ENCODE assay signal across 18 cellular contexts in genomic region chr17:18270046-18270850, GRCh38. TPM values are rescaled to one million over a fixed set of nuclear protein-coding genes. Genes with fewer than 3 reads are reported as not detected.
DNase-seq lines count a peak whose midpoint lies in the region; ATAC-seq, FAIRE-seq and TF ChIP-seq lines count a peak whose summit lies in the region.
"Had no signal": no experiment of that assay in that cellular context is flagged by ENCODE, and none has a peak within 500 bp of the region (broad histone marks: within the 10 kb centered on the region; RNA-seq: fewer than 3 reads in every experiment).

No MANE protein-coding gene starts in this region.

- H4K20me1 ChIP-seq in K562 (replicated peaks; ENCODE audit: control insufficient read depth, insufficient read depth, low read length), result no peaks in the 10 kb centered on the region

- no peaks in the 10 kb centered on the region for H3K27me3 Mint-ChIP-seq in activated naive CD8-positive, alpha-beta T cell treated with anti-CD3 and anti-CD28 coated beads, Interleukin-2, amount 50 U/mL, for 24 hours
- no peaks in the 10 kb centered on the region for H3K27me3 Mint-ChIP-seq in activated naive CD8-positive, alpha-beta T cell treated with anti-CD3 and anti-CD28 coated beads for 36 hours
- no peaks in the 10 kb centered on the region for H3K27me3 Mint-ChIP-seq in CD8-positive, alpha-beta memory T cell

- H3K9ac ChIP-seq in K562 (ENCODE audit: insufficient read depth in 1 of 2, low read depth in 2 of 2, low read length in 2 of 2), result no peak overlapping the region
- H3K9ac ChIP-seq: BLaER1 treated with 17β-estradiol and CSF1 and Interleukin-3, amounts not matched to agents 10 nM and 100 nM had no signal

- H3K9me3 ChIP-seq in K562 (replicated peaks; ENCODE audit: control insufficient read depth, insufficient read depth, low read depth, low read length), result no peaks in the 10 kb centered on the region
- H3K9me3 ChIP-seq in CD8-positive, alpha-beta memory T cell (ENCODE audit: low read length), result no peaks in the 10 kb centered on the region
- H3K9me3 ChIP-seq: BLaER1 treated with 17β-estradiol and CSF1 and Interleukin-3, amounts not matched to agents 10 nM and 100 nM; HAP-1 had no signal

- H3K4me3 ChIP-seq in K562, result no peak overlapping the region
- H3K4me3 ChIP-seq in CD8-positive, alpha-beta memory T cell (ENCODE audit: low read length), result no peak overlapping the region
- H3K4me3 ChIP-seq: BLaER1 treated with 17β-estradiol and CSF1 and Interleukin-3, amounts not matched to agents 10 nM and 100 nM; HAP-1; PC-9 had no signal

- no peaks in the 10 kb centered on the region for H3K9me3 Mint-ChIP-seq in activated naive CD8-positive, alpha-beta T cell treated with anti-CD3 and anti-CD28 coated beads, Interleukin-2, amount 50 U/mL, for 24 hours
- no peaks in the 10 kb centered on the region for H3K9me3 Mint-ChIP-seq in activated naive CD8-positive, alpha-beta T cell treated with anti-CD3 and anti-CD28 coated beads for 36 hours
- no peaks in the 10 kb centered on the region for H3K9me3 Mint-ChIP-seq in CD8-positive, alpha-beta memory T cell

- in situ Hi-C loops in K562 (cut with MboI), result loop anchor here (5.0 kb wide), 1 partner anchor 37 kb away; no protein-coding TSS in a partner anchor

- intact Hi-C loops in K562 (cut with micrococcal nuclease), result no loop called here

- peaks cover 20% of the 10 kb centered on the region; the same call in 2 of the 3 replicates for H3K36me3 ChIP-seq in K562 (ENCODE audit: control insufficient read depth, insufficient read depth, low read length)
- peaks cover 8% of the 10 kb centered on the region for H3K36me3 ChIP-seq in CD8-positive, alpha-beta memory T cell (ENCODE audit: insufficient read depth, low read length)

- no peak overlapping the region for H3K4me3 Mint-ChIP-seq in activated naive CD8-positive, alpha-beta T cell treated with anti-CD3 and anti-CD28 coated beads, Interleukin-2, amount 50 U/mL, for 24 hours
- H3K4me3 Mint-ChIP-seq in activated naive CD8-positive, alpha-beta T cell treated with anti-CD3 and anti-CD28 coated beads for 36 hours, result no peak overlapping the region
- H3K4me3 Mint-ChIP-seq in CD8-positive, alpha-beta memory T cell, result no peak overlapping the region

- H3K4me2 ChIP-seq in K562 (ENCODE audit: insufficient read depth, low read length), result no peak overlapping the region
- H3K4me2 ChIP-seq: BLaER1 treated with 17β-estradiol and CSF1 and Interleukin-3, amounts not matched to agents 10 nM and 100 nM; PC-9 had no signal

- no peak overlapping the region for H3K27ac ChIP-seq in K562 (ENCODE audit: extremely low read depth, low read depth, low read length)
- no peak overlapping the region for H3K27ac ChIP-seq in CD8-positive, alpha-beta memory T cell (ENCODE audit: low read depth, low read length)
- H3K27ac ChIP-seq: BLaER1 treated with 17β-estradiol and CSF1 and Interleukin-3, amounts not matched to agents 10 nM and 100 nM; PC-9 had no signal

- H3K4me1 Mint-ChIP-seq in activated naive CD8-positive, alpha-beta T cell treated with anti-CD3 and anti-CD28 coated beads, Interleukin-2, amount 50 U/mL, for 24 hours, result peaks cover 13% of the 10 kb centered on the region
- peaks cover 13% of the 10 kb centered on the region for H3K4me1 Mint-ChIP-seq in activated naive CD8-positive, alpha-beta T cell treated with anti-CD3 and anti-CD28 coated beads for 36 hours
- H3K4me1 Mint-ChIP-seq in CD8-positive, alpha-beta memory T cell, result peaks cover 14 to 25% (median 24%) of the 10 kb centered on the region in 3 donors

- no peak for TF ChIP-seq CTCF in K562 (IDR thresholded peaks at IDR 0.05 in 2 of 3, conservative IDR thresholded peaks at IDR 0.05 in 1 of 3; ENCODE audit: insufficient read depth in 2 of 3, low read depth in 1 of 3, low read length in 3 of 3)

- H3K27ac Mint-ChIP-seq in activated naive CD8-positive, alpha-beta T cell treated with anti-CD3 and anti-CD28 coated beads, Interleukin-2, amount 50 U/mL, for 24 hours, result no peak overlapping the region
- H3K27ac Mint-ChIP-seq in activated naive CD8-positive, alpha-beta T cell treated with anti-CD3 and anti-CD28 coated beads for 36 hours, result no peak overlapping the region
- H3K27ac Mint-ChIP-seq in CD8-positive, alpha-beta memory T cell, result peak overlapping the region in 2 of 8 donors; percentile 48 to 66

- H3K27me3 ChIP-seq in K562 (ENCODE audit: control insufficient read depth in 2 of 2, insufficient read depth in 2 of 2, low read length in 2 of 2), result no peaks in the 10 kb centered on the region
- no peaks in the 10 kb centered on the region for H3K27me3 ChIP-seq in CD8-positive, alpha-beta memory T cell (ENCODE audit: insufficient read depth, low read length, poor library complexity, severe bottlenecking)
- H3K27me3 ChIP-seq: BLaER1 treated with 17β-estradiol and CSF1 and Interleukin-3, amounts not matched to agents 10 nM and 100 nM had no signal

- peak; percentile 14 for ATAC-seq in activated naive CD8-positive, alpha-beta T cell treated with anti-CD3 and anti-CD28 coated beads, Interleukin-2, amount 50 U/mL, for 24 hours
- ATAC-seq in K562, result no peak
- no peak for ATAC-seq in GM19467 (IDR thresholded peaks at IDR 0.05; ENCODE audit: unreplicated experiment)

- no peaks in the 10 kb centered on the region for H3K79me2 ChIP-seq in K562 (ENCODE audit: control insufficient read depth, insufficient read depth, low read length)

- 79% methylated on average over 11 of the region's 13 CpGs for WGBS in K562 (ENCODE audit: insufficient coverage, low coverage, missing lambda C conversion rate)

- FAIRE-seq in K562 (lab: Jason Lieb, UNC) (no peak), urothelium cell line (lab: Jason Lieb, UNC) (peak; percentile 59)
- FAIRE-seq: A204.1, GM12892 had no signal

- no peak overlapping the region for H2AFZ ChIP-seq in K562 (ENCODE audit: low read depth, low read length)
- H2AFZ ChIP-seq: PC-9 had no signal

- no peaks in the 10 kb centered on the region for H3K4me1 ChIP-seq in K562 (replicated peaks in 1 of 2; ENCODE audit: control insufficient read depth in 2 of 2, insufficient read depth in 2 of 2, low read length in 2 of 2)
- peaks cover 8% of the 10 kb centered on the region for H3K4me1 ChIP-seq in CD8-positive, alpha-beta memory T cell (ENCODE audit: insufficient read depth, low read length)
- H3K4me1 ChIP-seq: HAP-1 had no signal

- no peak for TF ChIP-seq RAD21 in K562 (CRISPR knock-in tag; conservative IDR thresholded peaks at IDR 0.05 in 1 of 2, IDR thresholded peaks at IDR 0.05 in 1 of 2)

- no peaks in the 10 kb centered on the region for H3K9me1 ChIP-seq in K562 (ENCODE audit: control insufficient read depth, insufficient read depth, low read length)

- TF ChIP-seq EP300 in K562 (IDR thresholded peaks at IDR 0.05; ENCODE audit: low read length), result no peak

- peaks cover 13% of the 10 kb centered on the region for H3K36me3 Mint-ChIP-seq in activated naive CD8-positive, alpha-beta T cell treated with anti-CD3 and anti-CD28 coated beads, Interleukin-2, amount 50 U/mL, for 24 hours (ENCODE audit: low read depth)
- H3K36me3 Mint-ChIP-seq in activated naive CD8-positive, alpha-beta T cell treated with anti-CD3 and anti-CD28 coated beads for 36 hours, result no peaks in the 10 kb centered on the region
- H3K36me3 Mint-ChIP-seq in CD8-positive, alpha-beta memory T cell, result peaks cover 0 to 29% (median 0%) of the 10 kb centered on the region in 3 donors

- CTCF ChIA-PET in K562 (lab: Yijun Ruan, JAX; ENCODE audit: low intra/inter-chr PET ratio), result no interaction called here
- CTCF ChIA-PET in CD8-positive, alpha-beta memory T cell (lab: Charles Lee), result interaction anchor here (0.9 kb wide), 1 partner anchor 11 kb away, joined by 3 read pairs; the partner anchor contains the start of gene FLII

- POLR2A ChIA-PET in K562 (lab: Yijun Ruan, JAX), result interaction anchor here (0.6 to 2.5 kb wide), 5 partner anchors 9 to 22 kb away, joined by 3 to 9 read pairs (median 5); partner anchors contain the start of genes FLII and MIEF2
- POLR2A ChIA-PET in CD8-positive, alpha-beta memory T cell (lab: Charles Lee), result interaction anchor here (1.1 kb wide), 1 partner anchor 48 kb away, joined by 3 read pairs; no protein-coding TSS in a partner anchor

- TF ChIP-seq POLR2A in K562 (conservative IDR thresholded peaks at IDR 0.05), result peak; percentile 46; the same call in 1 of the 2 replicates

- BruUV-seq in K562 (replicated peaks; lab: Mats Ljungman, UMichigan), result no TSS peak

- no peak for DNase-seq in activated naive CD8-positive, alpha-beta T cell treated with anti-CD3 and anti-CD28 coated beads, Interleukin-2, amount 50 U/mL, for 24 hours
- no peak for DNase-seq in activated naive CD8-positive, alpha-beta T cell treated with anti-CD3 and anti-CD28 coated beads for 36 hours
- DNase-seq in K562 (ENCODE audit: extremely low read depth in 1 of 4, low spot score in 3 of 4), result no peak
- peak; percentile 17 for DNase-seq in myocyte (ENCODE audit: low read depth)
- DNase-seq in urothelium cell line (ENCODE audit: low spot score), result no peak
- no peak for DNase-seq in GOT3 (lab: John Stamatoyannopoulos, UW)
- DNase-seq in CD8-positive, alpha-beta memory T cell, result no peak
- DNase-seq: DMS 273 treated with DMSO at 0.1 percent for 48 hours, KG1, NCI-H1436 treated with DMSO at 0.1 percent for 48 hours, NCI-H2081, NCI-H524, PC-9 had no signal

RNA-seq across cellular contexts. Expression of gene MIEF2, which starts 9.8 kb away (rescaled TPM):
- total RNA-seq in activated naive CD8-positive, alpha-beta T cell treated with anti-CD3 and anti-CD28 coated beads for 36 hours, result 1 to 10 TPM; 3.2 to 4.3 TPM
- total RNA-seq in K562 (2011; cell fraction: chromatin; rRNA removed; ENCODE audit: low replicate concordance), result 8.1 and 23.7 TPM in 2 replicates
- 20.5 and 26.8 TPM in 2 replicates for total RNA-seq in K562 (2011; cell fraction: nucleolus; rRNA removed)
- total RNA-seq in K562 (2011; cell fraction: nucleoplasm; rRNA removed), result 12.3 and 12.8 TPM in 2 replicates
- total RNA-seq in K562 (2014; rRNA removed), result 4.0 and 6.4 TPM in 2 replicates
- total RNA-seq in K562 (2014; rRNA removed; fragmentation: Illumina TruSeq; extraction: Trizol), result 0.77 and 1.2 TPM in 2 replicates
- 2.4 and 2.8 TPM in 2 replicates for total RNA-seq in K562 (2015; rRNA removed; fragmentation: Illumina TruSeq; extraction: Trizol)
- total RNA-seq in K562 (2021), result 7.8 and 8.2 TPM in 2 replicates
- 3.0 and 5.9 TPM in 2 replicates for polyA plus RNA-seq in K562 (2011; rRNA removed)
- polyA plus RNA-seq in K562 (2011; cell fraction: cytosol; rRNA removed), result 8.2 and 13.6 TPM in 2 replicates
- 24.6 and 25.0 TPM in 2 replicates for polyA plus RNA-seq in K562 (2011; cell fraction: nucleus; rRNA removed)
- polyA plus RNA-seq in K562 (2012), result 6.5 and 7.8 TPM in 2 replicates
- 1.6 and 3.6 TPM in 2 replicates for polyA plus RNA-seq in K562 (2014; fragmentation: Illumina TruSeq; extraction: Trizol)
- polyA plus RNA-seq in K562 (2014; fragmentation: Nextera tagmentation; extraction: Ambion mirVana), result under 1 TPM; 0.10 to 0.21 TPM
- polyA plus RNA-seq in K562 (2014; rRNA removed), result 3.8 and 4.7 TPM in 2 replicates
- 3.6 and 5.1 TPM in 2 replicates for polyA minus RNA-seq in K562 (2011; rRNA and poly(A)+ RNA removed)
- polyA minus RNA-seq in K562 (2011; cell fraction: cytosol; rRNA and poly(A)+ RNA removed), result 4.9 and 5.6 TPM in 2 replicates
- 11.4 and 14.9 TPM in 2 replicates for polyA minus RNA-seq in K562 (2011; cell fraction: nucleus; rRNA and poly(A)+ RNA removed)
- 38.0 and 50.5 TPM in 2 replicates for total RNA-seq in myocyte
- polyA plus RNA-seq in myocyte (2012), result 18.2 TPM
- total RNA-seq in CD8-positive, alpha-beta memory T cell, result 1 to 10 TPM; 5.5 to 5.6 TPM
- 14.1 TPM for polyA plus RNA-seq in CD8-positive, alpha-beta memory T cell

RNA-seq across cellular contexts. Expression of gene FLII, which starts 11.7 kb away (rescaled TPM):
- total RNA-seq in activated naive CD8-positive, alpha-beta T cell treated with anti-CD3 and anti-CD28 coated beads for 36 hours, result 100 to 1,000 TPM; 237 to 242 TPM
- total RNA-seq in K562 (2011; cell fraction: chromatin; rRNA removed; ENCODE audit: low replicate concordance), result 135 and 339 TPM in 2 replicates
- total RNA-seq in K562 (2011; cell fraction: nucleolus; rRNA removed), result 168 and 180 TPM in 2 replicates
- total RNA-seq in K562 (2011; cell fraction: nucleoplasm; rRNA removed), result 115 and 116 TPM in 2 replicates
- total RNA-seq in K562 (2014; rRNA removed), result 82.5 and 117 TPM in 2 replicates
- total RNA-seq in K562 (2014; rRNA removed; fragmentation: Illumina TruSeq; extraction: Trizol), result 57.2 and 64.8 TPM in 2 replicates
- total RNA-seq in K562 (2015; rRNA removed; fragmentation: Illumina TruSeq; extraction: Trizol), result 65.9 and 71.4 TPM in 2 replicates
- total RNA-seq in K562 (2021), result 116 and 121 TPM in 2 replicates
- polyA plus RNA-seq in K562 (2011; rRNA removed), result 126 and 140 TPM in 2 replicates
- 150 and 255 TPM in 2 replicates for polyA plus RNA-seq in K562 (2011; cell fraction: cytosol; rRNA removed)
- 312 and 400 TPM in 2 replicates for polyA plus RNA-seq in K562 (2011; cell fraction: nucleus; rRNA removed)
- polyA plus RNA-seq in K562 (2012), result 87.1 and 120 TPM in 2 replicates
- 92.6 and 108 TPM in 2 replicates for polyA plus RNA-seq in K562 (2014; fragmentation: Illumina TruSeq; extraction: Trizol)
- polyA plus RNA-seq in K562 (2014; fragmentation: Nextera tagmentation; extraction: Ambion mirVana), result 10 to 100 TPM; 11.7 to 14.4 TPM
- 86.9 and 88.9 TPM in 2 replicates for polyA plus RNA-seq in K562 (2014; rRNA removed)
- 124 and 145 TPM in 2 replicates for polyA minus RNA-seq in K562 (2011; rRNA and poly(A)+ RNA removed)
- polyA minus RNA-seq in K562 (2011; cell fraction: cytosol; rRNA and poly(A)+ RNA removed), result 107 and 114 TPM in 2 replicates
- 59.5 and 63.8 TPM in 2 replicates for polyA minus RNA-seq in K562 (2011; cell fraction: nucleus; rRNA and poly(A)+ RNA removed)
- 497 and 558 TPM in 2 replicates for total RNA-seq in myocyte
- 342 TPM for polyA plus RNA-seq in myocyte (2012)
- 100 to 1,000 TPM; 278 to 299 TPM for total RNA-seq in CD8-positive, alpha-beta memory T cell
- polyA plus RNA-seq in CD8-positive, alpha-beta memory T cell, result 216 TPM

RNA-seq across cellular contexts. Expression of gene TOP3A, which starts 44.5 kb away (rescaled TPM):
- 10 to 100 TPM; 55.4 to 56.9 TPM for total RNA-seq in activated naive CD8-positive, alpha-beta T cell treated with anti-CD3 and anti-CD28 coated beads for 36 hours
- total RNA-seq in K562 (2011; cell fraction: chromatin; rRNA removed; ENCODE audit: low replicate concordance), result 134 and 180 TPM in 2 replicates
- total RNA-seq in K562 (2011; cell fraction: nucleolus; rRNA removed), result 87.6 and 109 TPM in 2 replicates
- 107 and 108 TPM in 2 replicates for total RNA-seq in K562 (2011; cell fraction: nucleoplasm; rRNA removed)
- total RNA-seq in K562 (2014; rRNA removed), result 25.5 and 33.2 TPM in 2 replicates
- 24.7 and 25.6 TPM in 2 replicates for total RNA-seq in K562 (2014; rRNA removed; fragmentation: Illumina TruSeq; extraction: Trizol)
- total RNA-seq in K562 (2015; rRNA removed; fragmentation: Illumina TruSeq; extraction: Trizol), result 27.0 and 30.0 TPM in 2 replicates
- 48.2 and 49.7 TPM in 2 replicates for total RNA-seq in K562 (2021)
- polyA plus RNA-seq in K562 (2011; rRNA removed), result 18.3 and 23.0 TPM in 2 replicates
- polyA plus RNA-seq in K562 (2011; cell fraction: cytosol; rRNA removed), result 10.3 and 14.3 TPM in 2 replicates
- 28.2 and 40.0 TPM in 2 replicates for polyA plus RNA-seq in K562 (2011; cell fraction: nucleus; rRNA removed)
- 21.5 and 22.5 TPM in 2 replicates for polyA plus RNA-seq in K562 (2012)
- 25.8 TPM in 2 replicates for polyA plus RNA-seq in K562 (2014; fragmentation: Illumina TruSeq; extraction: Trizol)
- 1 to 10 TPM; 5.2 to 7.6 TPM for polyA plus RNA-seq in K562 (2014; fragmentation: Nextera tagmentation; extraction: Ambion mirVana)
- 16.4 and 22.7 TPM in 2 replicates for polyA plus RNA-seq in K562 (2014; rRNA removed)
- 40.2 and 45.8 TPM in 2 replicates for polyA minus RNA-seq in K562 (2011; rRNA and poly(A)+ RNA removed)
- polyA minus RNA-seq in K562 (2011; cell fraction: cytosol; rRNA and poly(A)+ RNA removed), result 20.1 and 24.0 TPM in 2 replicates
- polyA minus RNA-seq in K562 (2011; cell fraction: nucleus; rRNA and poly(A)+ RNA removed), result 33.1 and 42.0 TPM in 2 replicates
- 33.0 and 35.8 TPM in 2 replicates for total RNA-seq in myocyte
- polyA plus RNA-seq in myocyte (2012), result 19.0 TPM
- 10 to 100 TPM; 69.7 to 72.8 TPM for total RNA-seq in CD8-positive, alpha-beta memory T cell
- 21.7 TPM for polyA plus RNA-seq in CD8-positive, alpha-beta memory T cell

RNA-seq across cellular contexts. Expression of gene LLGL1, which starts 44.8 kb away (rescaled TPM):
- total RNA-seq in activated naive CD8-positive, alpha-beta T cell treated with anti-CD3 and anti-CD28 coated beads for 36 hours, result 10 to 100 TPM; 13.7 to 15.2 TPM
- 9.5 and 31.3 TPM in 2 replicates for total RNA-seq in K562 (2011; cell fraction: chromatin; rRNA removed; ENCODE audit: low replicate concordance)
- 21.2 and 23.6 TPM in 2 replicates for total RNA-seq in K562 (2011; cell fraction: nucleolus; rRNA removed)
- 13.2 and 14.3 TPM in 2 replicates for total RNA-seq in K562 (2011; cell fraction: nucleoplasm; rRNA removed)
- total RNA-seq in K562 (2014; rRNA removed) (8.2 and 11.3 TPM in 2 replicates), K562 (2014; rRNA removed; fragmentation: Illumina TruSeq; extraction: Trizol) (1.4 and 1.7 TPM in 2 replicates), K562 (2015; rRNA removed; fragmentation: Illumina TruSeq; extraction: Trizol) (4.0 and 4.2 TPM in 2 replicates), K562 (2021) (12.4 and 12.9 TPM in 2 replicates), myocyte (23.0 and 31.2 TPM in 2 replicates)
- polyA plus RNA-seq in K562 (2011; rRNA removed) (6.4 and 9.2 TPM in 2 replicates), K562 (2014; fragmentation: Illumina TruSeq; extraction: Trizol) (3.7 and 8.4 TPM in 2 replicates), K562 (2014; fragmentation: Nextera tagmentation; extraction: Ambion mirVana) (under 1 TPM in 1 of 2 experiments, not detected in 1; 0.11 TPM), K562 (2014; rRNA removed) (10.7 and 11.9 TPM in 2 replicates)
- 9.5 and 22.7 TPM in 2 replicates for polyA plus RNA-seq in K562 (2011; cell fraction: cytosol; rRNA removed)
- polyA plus RNA-seq in K562 (2011; cell fraction: nucleus; rRNA removed), result 16.1 and 20.2 TPM in 2 replicates
- polyA plus RNA-seq in K562 (2012), result 7.3 and 10.7 TPM in 2 replicates
- polyA minus RNA-seq in K562 (2011; rRNA and poly(A)+ RNA removed), result 2.5 and 5.3 TPM in 2 replicates
- 8.2 and 8.6 TPM in 2 replicates for polyA minus RNA-seq in K562 (2011; cell fraction: cytosol; rRNA and poly(A)+ RNA removed)
- polyA minus RNA-seq in K562 (2011; cell fraction: nucleus; rRNA and poly(A)+ RNA removed), result 5.5 and 6.7 TPM in 2 replicates
- polyA plus RNA-seq in myocyte (2012), result 31.5 TPM
- 10 to 100 TPM; 24.3 to 26.3 TPM for total RNA-seq in CD8-positive, alpha-beta memory T cell
- polyA plus RNA-seq in CD8-positive, alpha-beta memory T cell, result 1.5 TPM

RNA-seq across cellular contexts. Expression of gene SMCR8, which starts 44.8 kb away (rescaled TPM):
- 10 to 100 TPM; 19.4 TPM for total RNA-seq in activated naive CD8-positive, alpha-beta T cell treated with anti-CD3 and anti-CD28 coated beads for 36 hours
- total RNA-seq in K562 (2011; cell fraction: chromatin; rRNA removed; ENCODE audit: low replicate concordance), result 11.8 and 21.8 TPM in 2 replicates
- total RNA-seq in K562 (2011; cell fraction: nucleolus; rRNA removed), result 11.7 and 16.5 TPM in 2 replicates
- total RNA-seq in K562 (2011; cell fraction: nucleoplasm; rRNA removed), result 10.4 and 12.3 TPM in 2 replicates
- total RNA-seq in K562 (2014; rRNA removed) (4.9 and 6.4 TPM in 2 replicates), K562 (2014; rRNA removed; fragmentation: Illumina TruSeq; extraction: Trizol) (4.9 and 5.3 TPM in 2 replicates), K562 (2015; rRNA removed; fragmentation: Illumina TruSeq; extraction: Trizol) (7.2 and 7.5 TPM in 2 replicates), K562 (2021) (7.8 and 8.8 TPM in 2 replicates), myocyte (10.8 and 11.2 TPM in 2 replicates)
- polyA plus RNA-seq in K562 (2011; rRNA removed) (3.8 and 3.9 TPM in 2 replicates), K562 (2014; fragmentation: Illumina TruSeq; extraction: Trizol) (7.1 and 7.3 TPM in 2 replicates), K562 (2014; fragmentation: Nextera tagmentation; extraction: Ambion mirVana) (under 1 TPM; 0.25 to 0.37 TPM), K562 (2014; rRNA removed) (3.2 and 4.3 TPM in 2 replicates)
- 3.5 and 3.6 TPM in 2 replicates for polyA plus RNA-seq in K562 (2011; cell fraction: cytosol; rRNA removed)
- polyA plus RNA-seq in K562 (2011; cell fraction: nucleus; rRNA removed), result 3.0 and 4.5 TPM in 2 replicates
- 6.3 and 7.8 TPM in 2 replicates for polyA plus RNA-seq in K562 (2012)
- 6.5 and 7.5 TPM in 2 replicates for polyA minus RNA-seq in K562 (2011; rRNA and poly(A)+ RNA removed)
- polyA minus RNA-seq in K562 (2011; cell fraction: cytosol; rRNA and poly(A)+ RNA removed), result 5.4 and 5.6 TPM in 2 replicates
- polyA minus RNA-seq in K562 (2011; cell fraction: nucleus; rRNA and poly(A)+ RNA removed), result 5.1 and 6.4 TPM in 2 replicates
- 8.6 TPM for polyA plus RNA-seq in myocyte (2012)
- total RNA-seq in CD8-positive, alpha-beta memory T cell, result 10 to 100 TPM; 26.7 to 26.9 TPM
- polyA plus RNA-seq in CD8-positive, alpha-beta memory T cell, result 4.9 TPM
